10 cellular contexts compared by ENCODE assay signal in genomic region chr17:82281502-82282238, GRCh38. TPM values are rescaled to one million over a fixed set of nuclear protein-coding genes. Genes with fewer than 3 reads are reported as not detected.
A peak's percentile ranks its signal among the peaks of the same experiment; 100 is the strongest.
DNase-seq lines count a peak whose midpoint lies in the region; ATAC-seq and TF ChIP-seq lines count a peak whose summit lies in the region.
"Had no signal": no experiment of that assay in that cellular context is flagged by ENCODE, and none has a peak within 500 bp of the region (broad histone marks: within the 10 kb centered on the region; RNA-seq: fewer than 3 reads in every experiment).

No MANE protein-coding gene starts in this region.

- peak; percentile 84 for DNase-seq in activated naive CD4-positive, alpha-beta T cell treated with Interleukin-2 at 50 U/mL for 16 hours
- DNase-seq in activated naive CD4-positive, alpha-beta T cell treated with anti-CD3 and anti-CD28 coated beads, Interleukin-2, amount 10 ng/mL, durations not matched to agents 7 days and 5 days = no peak
- DNase-seq in activated CD8-positive, alpha-beta memory T cell treated with anti-CD3 and anti-CD28 coated beads for 24 hours = peak; percentile 76
- DNase-seq in left lung (peak; percentile 69 to 84), type B pancreatic cell (ENCODE audit: extremely low spot score, unreplicated experiment) (no peak), WERI-Rb-1 (no peak), head of caudate nucleus (no peak)

- TF ChIP-seq CTCF in left lung (IDR thresholded peaks at IDR 0.05) = no peak
- no peak for TF ChIP-seq CTCF in type B pancreatic cell (conservative IDR thresholded peaks at IDR 0.05)
- no peak for TF ChIP-seq CTCF in WERI-Rb-1 (IDR thresholded peaks at IDR 0.05; ENCODE audit: low read depth, low read length)

- no peaks in the 10 kb centered on the region for H3K27me3 ChIP-seq in left lung
- no peaks in the 10 kb centered on the region for H3K27me3 ChIP-seq in WERI-Rb-1 (ENCODE audit: insufficient read depth, low read depth, severe bottlenecking)
- H3K27me3 ChIP-seq: BLaER1 treated with 17β-estradiol and CSF1 and Interleukin-3, amounts not matched to agents 10 nM and 100 nM had no signal

- H3K36me3 ChIP-seq in left lung = no peaks in the 10 kb centered on the region
- H3K36me3 ChIP-seq in WERI-Rb-1 = peaks cover 6% of the 10 kb centered on the region
- H3K36me3 ChIP-seq: BLaER1 treated with 17β-estradiol and CSF1 and Interleukin-3, amounts not matched to agents 10 nM and 100 nM had no signal

- no peak overlapping the region for H3K27ac Mint-ChIP-seq in activated naive CD4-positive, alpha-beta T cell treated with anti-CD3 and anti-CD28 coated beads, Interleukin-2, amount 10 ng/mL, durations not matched to agents 7 days and 5 days
- H3K27ac Mint-ChIP-seq in type B pancreatic cell = peak overlapping the region; percentile 72
- no peak overlapping the region for H3K27ac Mint-ChIP-seq in stimulated activated memory B cell treated with anti-CD40 and anti-IgM and Interleukin-4, amounts not matched to agents 10 μg/mL and 1 μg/mL and 100 μg/mL, for 72 hours

- H3K4me3 Mint-ChIP-seq in activated naive CD4-positive, alpha-beta T cell treated with anti-CD3 and anti-CD28 coated beads, Interleukin-2, amount 10 ng/mL, durations not matched to agents 7 days and 5 days = no peak overlapping the region
- no peak overlapping the region for H3K4me3 Mint-ChIP-seq in type B pancreatic cell
- H3K4me3 Mint-ChIP-seq in stimulated activated memory B cell treated with anti-CD40 and anti-IgM and Interleukin-4, amounts not matched to agents 10 μg/mL and 1 μg/mL and 100 μg/mL, for 72 hours = no peak overlapping the region

- intact Hi-C loops in left lung (cut with DNase I) = no loop called here
- intact Hi-C loops in head of caudate nucleus (cut with DNase I) = no loop called here

- peak; percentile 92 for ATAC-seq in left lung
- no peak for ATAC-seq in stimulated activated memory B cell treated with anti-CD40 and anti-IgM and Interleukin-4, amounts not matched to agents 10 μg/mL and 1 μg/mL and 100 μg/mL, for 72 hours

- H3K27ac ChIP-seq in left lung = no peak overlapping the region
- H3K27ac ChIP-seq in WERI-Rb-1 = no peak overlapping the region
- H3K27ac ChIP-seq: BLaER1 treated with 17β-estradiol and CSF1 and Interleukin-3, amounts not matched to agents 10 nM and 100 nM had no signal

- no peaks in the 10 kb centered on the region for H3K9me3 Mint-ChIP-seq in activated naive CD4-positive, alpha-beta T cell treated with anti-CD3 and anti-CD28 coated beads, Interleukin-2, amount 10 ng/mL, durations not matched to agents 7 days and 5 days
- no peaks in the 10 kb centered on the region for H3K9me3 Mint-ChIP-seq in type B pancreatic cell
- H3K9me3 Mint-ChIP-seq in stimulated activated memory B cell treated with anti-CD40 and anti-IgM and Interleukin-4, amounts not matched to agents 10 μg/mL and 1 μg/mL and 100 μg/mL, for 72 hours = no peaks in the 10 kb centered on the region

- H3K4me3 ChIP-seq in left lung = no peak overlapping the region
- H3K4me3 ChIP-seq in WERI-Rb-1 (ENCODE audit: low read depth, low read length) = no peak overlapping the region
- H3K4me3 ChIP-seq: BLaER1 treated with 17β-estradiol and CSF1 and Interleukin-3, amounts not matched to agents 10 nM and 100 nM; skin epidermis had no signal

- H3K9me3 ChIP-seq in left lung (no peaks in the 10 kb centered on the region), WERI-Rb-1 (ENCODE audit: severe bottlenecking) (peaks cover 2% of the 10 kb centered on the region)
- H3K9me3 ChIP-seq: BLaER1 treated with 17β-estradiol and CSF1 and Interleukin-3, amounts not matched to agents 10 nM and 100 nM had no signal

- peaks cover 13% of the 10 kb centered on the region for H3K4me1 Mint-ChIP-seq in activated naive CD4-positive, alpha-beta T cell treated with anti-CD3 and anti-CD28 coated beads, Interleukin-2, amount 10 ng/mL, durations not matched to agents 7 days and 5 days
- H3K4me1 Mint-ChIP-seq in type B pancreatic cell (ENCODE audit: unreplicated experiment) = peaks cover 28% of the 10 kb centered on the region
- peaks cover 23% of the 10 kb centered on the region for H3K4me1 Mint-ChIP-seq in stimulated activated memory B cell treated with anti-CD40 and anti-IgM and Interleukin-4, amounts not matched to agents 10 μg/mL and 1 μg/mL and 100 μg/mL, for 72 hours

- no peaks in the 10 kb centered on the region for H3K36me3 Mint-ChIP-seq in activated naive CD4-positive, alpha-beta T cell treated with anti-CD3 and anti-CD28 coated beads, Interleukin-2, amount 10 ng/mL, durations not matched to agents 7 days and 5 days
- no peaks in the 10 kb centered on the region for H3K36me3 Mint-ChIP-seq in type B pancreatic cell
- no peaks in the 10 kb centered on the region for H3K36me3 Mint-ChIP-seq in stimulated activated memory B cell treated with anti-CD40 and anti-IgM and Interleukin-4, amounts not matched to agents 10 μg/mL and 1 μg/mL and 100 μg/mL, for 72 hours

- CTCF ChIA-PET in activated naive CD4-positive, alpha-beta T cell treated with anti-CD3 and anti-CD28 coated beads, Interleukin-2, amount 10 ng/mL, durations not matched to agents 7 days and 5 days (lab: Charles Lee) = no interaction called here

- peaks cover 0 to 36% of the 10 kb centered on the region in 2 donors for H3K4me1 ChIP-seq in left lung

- peaks cover 53% of the 10 kb centered on the region for H3K27me3 Mint-ChIP-seq in activated naive CD4-positive, alpha-beta T cell treated with anti-CD3 and anti-CD28 coated beads, Interleukin-2, amount 10 ng/mL, durations not matched to agents 7 days and 5 days
- no peaks in the 10 kb centered on the region for H3K27me3 Mint-ChIP-seq in type B pancreatic cell
- peaks cover 12% of the 10 kb centered on the region for H3K27me3 Mint-ChIP-seq in stimulated activated memory B cell treated with anti-CD40 and anti-IgM and Interleukin-4, amounts not matched to agents 10 μg/mL and 1 μg/mL and 100 μg/mL, for 72 hours

RNA-seq across cellular contexts. Expression of gene CSNK1D, which starts 8.2 kb away (rescaled TPM):
- total RNA-seq in left lung (100 to 1,000 TPM; 122 to 160 TPM), type B pancreatic cell (ENCODE audit: low replicate concordance) (176 and 184 TPM in 2 replicates)

RNA-seq across cellular contexts. Expression of gene CD7, which starts 35.7 kb away (rescaled TPM):
- 1 to 10 TPM; 3.7 to 6.6 TPM for total RNA-seq in left lung
- total RNA-seq in type B pancreatic cell (ENCODE audit: low replicate concordance) = 1.4 and 1.6 TPM in 2 replicates

RNA-seq across cellular contexts. Expression of gene SECTM1, which starts 51.9 kb away (rescaled TPM):
- total RNA-seq in left lung (10 to 100 TPM; 10.5 to 36.8 TPM), type B pancreatic cell (ENCODE audit: low replicate concordance) (13.2 and 17.7 TPM in 2 replicates)

RNA-seq across cellular contexts. Expression of gene SLC16A3, which starts 52.8 kb away (rescaled TPM):
- total RNA-seq in left lung (100 to 1,000 TPM in 1 of 2 donors, 10 to 100 TPM in 1; 71.2 to 149 TPM), type B pancreatic cell (ENCODE audit: low replicate concordance) (27.8 and 29.8 TPM in 2 replicates)

Comparison
In these comparisons a context has a peak if more than half of its experiments do, and no peak if none do; other contexts are left out.
1. DNase-seq: peak in activated naive CD4-positive, alpha-beta T cell treated with Interleukin-2 at 50 U/mL for 16 hours (single experiment), activated CD8-positive, alpha-beta memory T cell treated with anti-CD3 and anti-CD28 coated beads for 24 hours (single experiment) and left lung (2 of 2); none in activated naive CD4-positive, alpha-beta T cell treated with anti-CD3 and anti-CD28 coated beads, Interleukin-2, amount 10 ng/mL, durations not matched to agents 7 days and 5 days (single experiment), type B pancreatic cell (single experiment), WERI-Rb-1 (single experiment) and head of caudate nucleus (0 of 42).